ENCODE assay signal across 16 cellular contexts in the genomic region with DNA sequence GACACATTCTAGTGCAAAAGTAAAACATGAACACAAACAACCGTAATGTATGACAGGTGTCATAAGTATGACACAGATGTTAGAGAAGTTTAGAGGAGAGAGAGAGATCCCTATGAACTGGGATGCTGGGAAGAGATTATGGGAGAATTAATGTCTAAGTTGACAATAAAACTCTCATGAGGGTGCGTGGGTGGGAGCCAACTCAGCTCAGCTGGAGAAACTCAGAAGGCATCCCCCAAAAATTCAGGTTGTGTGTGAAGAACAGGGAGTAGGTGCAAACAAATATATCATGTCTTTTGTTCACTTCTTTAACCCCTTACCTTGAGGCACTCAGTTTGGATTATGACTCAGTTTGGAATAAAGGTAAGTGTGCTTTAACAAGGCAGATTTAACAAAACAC.
"Had no signal": no experiment of that assay in that cellular context is flagged by ENCODE, and none has a peak within 500 bp of the region (broad histone marks: within the 10 kb centered on the region; RNA-seq: fewer than 3 reads in every experiment).

No MANE protein-coding gene starts in this region.

- H3K4me3 Mint-ChIP-seq: activated CD4-positive, alpha-beta T cell treated with anti-CD3 and anti-CD28 coated beads, Interleukin-2, amount 10 ng/mL, durations not matched to agents 7 days and 5 days; activated CD8-positive, alpha-beta memory T cell treated with anti-CD3 and anti-CD28 coated beads, Interleukin-2, amount 10 ng/mL, durations not matched to agents 7 days and 5 days; activated CD8-positive, alpha-beta T cell treated with anti-CD3 and anti-CD28 coated beads, Interleukin-2, amount 10 ng/mL, durations not matched to agents 7 days and 5 days; mesothelial cell of epicardium; naive B cell; T-helper 1 cell treated with Interleukin-12 subunit alpha and Interleukin-12 subunit beta and Interleukin-4 antibody, amounts not matched to agents 30 μg/mL and 1 μg/mL, for 36 hours had no signal

- H3K27ac Mint-ChIP-seq: activated CD4-positive, alpha-beta T cell treated with anti-CD3 and anti-CD28 coated beads, Interleukin-2, amount 10 ng/mL, durations not matched to agents 7 days and 5 days; activated CD8-positive, alpha-beta memory T cell treated with anti-CD3 and anti-CD28 coated beads, Interleukin-2, amount 10 ng/mL, durations not matched to agents 7 days and 5 days; activated CD8-positive, alpha-beta T cell treated with anti-CD3 and anti-CD28 coated beads, Interleukin-2, amount 10 ng/mL, durations not matched to agents 7 days and 5 days; mesothelial cell of epicardium; T-helper 1 cell treated with Interleukin-12 subunit alpha and Interleukin-12 subunit beta and Interleukin-4 antibody, amounts not matched to agents 30 μg/mL and 1 μg/mL, for 36 hours had no signal

- DNase-seq: activated CD4-positive, alpha-beta T cell treated with anti-CD3 and anti-CD28 coated beads, Interleukin-2, amount 10 ng/mL, durations not matched to agents 7 days and 5 days; activated CD8-positive, alpha-beta memory T cell treated with anti-CD3 and anti-CD28 coated beads, Interleukin-2, amount 10 ng/mL, durations not matched to agents 7 days and 5 days; activated CD8-positive, alpha-beta T cell treated with anti-CD3 and anti-CD28 coated beads, Interleukin-2, amount 10 ng/mL, durations not matched to agents 7 days and 5 days; anterior cingulate cortex; dermis blood vessel endothelial cell; effector CD4-positive, alpha-beta T cell; foreskin keratinocyte; heart right ventricle; naive B cell; ovary; psoas muscle; stimulated activated naive CD4-positive, alpha-beta T cell treated with Interleukin-2 at 50 U/mL for 16 hours; T1000; WERI-Rb-1 had no signal

- H3K4me1 Mint-ChIP-seq: naive B cell had no signal

- H3K27me3 Mint-ChIP-seq: activated CD4-positive, alpha-beta T cell treated with anti-CD3 and anti-CD28 coated beads, Interleukin-2, amount 10 ng/mL, durations not matched to agents 7 days and 5 days; activated CD8-positive, alpha-beta memory T cell treated with anti-CD3 and anti-CD28 coated beads, Interleukin-2, amount 10 ng/mL, durations not matched to agents 7 days and 5 days; naive B cell had no signal

- H3K36me3 Mint-ChIP-seq: naive B cell had no signal
